In genomic region chr1:38586993-38587646, GRCh38 we compare ENCODE assay signal across 8 cellular contexts.
A peak's percentile ranks its signal among the peaks of the same experiment; 100 is the strongest.
DNase-seq lines count a peak whose midpoint lies in the region; ATAC-seq and TF ChIP-seq lines count a peak whose summit lies in the region.

No MANE protein-coding gene starts in this region.

- no peak overlapping the region for H3K9ac ChIP-seq in parathyroid adenoma

- no peak overlapping the region for H3K4me2 ChIP-seq in parathyroid adenoma (ENCODE audit: low read length)

- no peak for ATAC-seq in HG02571 (IDR thresholded peaks at IDR 0.05; ENCODE audit: unreplicated experiment)
- no peak for ATAC-seq in HG03432 (IDR thresholded peaks at IDR 0.05; ENCODE audit: unreplicated experiment)

- no peaks in the 10 kb centered on the region for H3K4me1 ChIP-seq in parathyroid adenoma

- no peak overlapping the region for H3K4me3 ChIP-seq in fibroblast of pulmonary artery (replicated peaks; ENCODE audit: low read depth, low read length)
- H3K4me3 ChIP-seq in parathyroid adenoma (ENCODE audit: low read depth, low read length) = no peak overlapping the region

- peak overlapping the region; percentile 38 for H2AFZ ChIP-seq in parathyroid adenoma

- H3K36me3 ChIP-seq in parathyroid adenoma (ENCODE audit: control insufficient read depth, insufficient read depth, low read length) = no peaks in the 10 kb centered on the region

- H3K79me2 ChIP-seq in parathyroid adenoma = no peaks in the 10 kb centered on the region

- TF ChIP-seq CTCF in fibroblast of pulmonary artery (IDR thresholded peaks at IDR 0.05; ENCODE audit: low read length, missing control alignments) = peak; percentile 71
- peak; percentile 57 for TF ChIP-seq CTCF in parathyroid adenoma (IDR thresholded peaks at IDR 0.05)

- H3K9me3 ChIP-seq in parathyroid adenoma (ENCODE audit: control insufficient read depth, low read length) = no peaks in the 10 kb centered on the region

- no peak overlapping the region for H3K27ac ChIP-seq in parathyroid adenoma

- peak; percentile 35 for DNase-seq in DMS53 (lab: John Stamatoyannopoulos, UW)
- DNase-seq in DMS53 treated with DMSO at 0.1 percent for 48 hours (lab: John Stamatoyannopoulos, UW; ENCODE audit: unreplicated experiment) = no peak
- DNase-seq in NCI-H2227 treated with DMSO at 0.1 percent for 48 hours (lab: John Stamatoyannopoulos, UW) = peak; percentile 13
- DNase-seq in activated T-cell treated with anti-CD3 and anti-CD28 coated beads for 1 hour (ENCODE audit: low read depth) = peak; percentile 35
- peak; percentile 19 for DNase-seq in fibroblast of pulmonary artery (ENCODE audit: low read depth)

- no peaks in the 10 kb centered on the region for H3K27me3 ChIP-seq in parathyroid adenoma (ENCODE audit: control insufficient read depth, insufficient read depth, low read length)
